In the genomic region with DNA sequence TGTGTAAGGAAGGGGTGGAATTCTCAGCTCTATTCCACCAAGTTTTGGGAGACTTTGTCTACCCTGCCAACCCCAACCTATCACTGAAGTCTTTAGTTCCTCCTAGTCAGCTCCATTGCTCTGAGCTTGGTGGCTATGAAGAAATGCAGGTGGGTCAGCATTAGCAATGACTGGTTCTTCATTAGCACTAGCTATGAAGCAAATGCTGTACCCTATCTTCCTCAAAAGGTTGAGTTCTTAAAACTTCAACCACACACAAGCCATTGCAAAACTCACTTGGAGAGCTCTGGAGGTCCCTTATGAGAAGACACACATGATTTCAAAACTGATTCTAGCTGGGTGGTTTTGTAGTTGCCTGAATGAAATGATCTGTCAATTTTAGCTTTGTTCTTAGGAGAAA, we compare ENCODE assay signal across 15 cellular contexts.
DNase-seq lines count a peak whose midpoint lies in the region; ATAC-seq and TF ChIP-seq lines count a peak whose summit lies in the region.
"Had no signal": no experiment of that assay in that cellular context is flagged by ENCODE, and none has a peak within 500 bp of the region (broad histone marks: within the 10 kb centered on the region; RNA-seq: fewer than 3 reads in every experiment).

No MANE protein-coding gene starts in this region.

- intact Hi-C loops in CD4-positive, alpha-beta T cell (cut with DNase I, micrococcal nuclease): no loop called here

- peak overlapping the region; percentile 26 for H3K4me3 Mint-ChIP-seq in CD4-positive, alpha-beta T cell
- H3K4me3 Mint-ChIP-seq in activated T-helper 17 cell treated with anti-CD3 and anti-CD28 coated beads, Interleukin-2, amount 50 U/mL, for 72 hours: peak overlapping the region; percentile 71
- H3K4me3 Mint-ChIP-seq in mesothelial cell of epicardium (no peak overlapping the region), chondrocyte (ENCODE audit: unreplicated experiment) (no peak overlapping the region)
- H3K4me3 Mint-ChIP-seq: activated naive CD4-positive, alpha-beta T cell treated with anti-CD3 and anti-CD28 coated beads for 36 hours; B cell; nephron had no signal

- H3K27me3 Mint-ChIP-seq in CD4-positive, alpha-beta T cell: no peaks in the 10 kb centered on the region
- H3K27me3 Mint-ChIP-seq in activated T-helper 17 cell treated with anti-CD3 and anti-CD28 coated beads, Interleukin-2, amount 50 U/mL, for 72 hours: no peaks in the 10 kb centered on the region
- H3K27me3 Mint-ChIP-seq in mesothelial cell of epicardium (ENCODE audit: low read depth) (no peaks in the 10 kb centered on the region), chondrocyte (ENCODE audit: low read depth) (no peaks in the 10 kb centered on the region)
- H3K27me3 Mint-ChIP-seq: B cell had no signal

- peak overlapping the region; percentile 75 for H3K27ac Mint-ChIP-seq in CD4-positive, alpha-beta T cell
- H3K27ac Mint-ChIP-seq in activated T-helper 17 cell treated with anti-CD3 and anti-CD28 coated beads, Interleukin-2, amount 50 U/mL, for 72 hours: peak overlapping the region; percentile 71
- peak overlapping the region; percentile 47 for H3K27ac Mint-ChIP-seq in mesothelial cell of epicardium
- H3K27ac Mint-ChIP-seq in chondrocyte (ENCODE audit: unreplicated experiment): no peak overlapping the region
- H3K27ac Mint-ChIP-seq: activated naive CD4-positive, alpha-beta T cell treated with anti-CD3 and anti-CD28 coated beads for 36 hours; B cell; nephron had no signal

- H3K4me1 Mint-ChIP-seq in CD4-positive, alpha-beta T cell (ENCODE audit: low read depth): peaks cover 44% of the 10 kb centered on the region
- H3K4me1 Mint-ChIP-seq in activated T-helper 17 cell treated with anti-CD3 and anti-CD28 coated beads, Interleukin-2, amount 50 U/mL, for 72 hours: peaks cover 16% of the 10 kb centered on the region
- H3K4me1 Mint-ChIP-seq in mesothelial cell of epicardium (peaks cover 53% of the 10 kb centered on the region), chondrocyte (ENCODE audit: low read depth) (peaks cover 42% of the 10 kb centered on the region)
- H3K4me1 Mint-ChIP-seq: nephron had no signal

- CTCF ChIA-PET in CD4-positive, alpha-beta T cell (lab: Charles Lee): no interaction called here

- no peak overlapping the region for H3K27ac ChIP-seq in CD4-positive, alpha-beta T cell (ENCODE audit: low read depth, low read length)

- no peaks in the 10 kb centered on the region for H3K36me3 Mint-ChIP-seq in CD4-positive, alpha-beta T cell (ENCODE audit: low read depth)
- no peaks in the 10 kb centered on the region for H3K36me3 Mint-ChIP-seq in activated T-helper 17 cell treated with anti-CD3 and anti-CD28 coated beads, Interleukin-2, amount 50 U/mL, for 72 hours (ENCODE audit: low read depth)
- H3K36me3 Mint-ChIP-seq in mesothelial cell of epicardium (peaks cover 5% of the 10 kb centered on the region), chondrocyte (ENCODE audit: low read depth) (peaks cover 4% of the 10 kb centered on the region)

- no peak for TF ChIP-seq CTCF in CD4-positive, alpha-beta T cell (IDR thresholded peaks at IDR 0.05)
- no peak for TF ChIP-seq CTCF in mesothelial cell of epicardium (IDR thresholded peaks at IDR 0.05; ENCODE audit: unreplicated experiment)
- no peak for TF ChIP-seq CTCF in chondrocyte (IDR thresholded peaks at IDR 0.05)

- POLR2A ChIA-PET in CD4-positive, alpha-beta T cell (lab: Charles Lee): interaction anchor here (1.1 to 1.2 kb wide), 3 partner anchors 10 to 106 kb away, joined by 3 read pairs; no protein-coding TSS in a partner anchor

- H3K9me3 Mint-ChIP-seq in CD4-positive, alpha-beta T cell: no peaks in the 10 kb centered on the region
- H3K9me3 Mint-ChIP-seq in activated T-helper 17 cell treated with anti-CD3 and anti-CD28 coated beads, Interleukin-2, amount 50 U/mL, for 72 hours: peaks cover 2% of the 10 kb centered on the region
- H3K9me3 Mint-ChIP-seq in mesothelial cell of epicardium (peaks cover 19% of the 10 kb centered on the region), chondrocyte (ENCODE audit: low read depth) (peaks cover 10% of the 10 kb centered on the region)
- H3K9me3 Mint-ChIP-seq: activated naive CD4-positive, alpha-beta T cell treated with anti-CD3 and anti-CD28 coated beads for 36 hours; nephron had no signal

- H3K27me3 ChIP-seq in CD4-positive, alpha-beta T cell (ENCODE audit: control insufficient read depth, insufficient read depth, low read length): no peaks in the 10 kb centered on the region

- DNase-seq in CD4-positive, alpha-beta T cell: no peak
- DNase-seq in mesothelial cell of epicardium (ENCODE audit: low spot score in 2 of 2, unreplicated experiment in 2 of 2) (no peak), chondrocyte (ENCODE audit: low spot score) (no peak), hippocampal formation (lab: John Stamatoyannopoulos, UW) (no peak)
- no peak for DNase-seq in activated CD8-positive, alpha-beta memory T cell treated with anti-CD3 and anti-CD28 coated beads for 24 hours
- DNase-seq: activated naive CD4-positive, alpha-beta T cell treated with anti-CD3 and anti-CD28 coated beads for 36 hours; DMS153; left ventricle myocardium inferior; NCI-H1694 had no signal

- H3K9me3 ChIP-seq in CD4-positive, alpha-beta T cell (ENCODE audit: control insufficient read depth, low read length): no peaks in the 10 kb centered on the region
- H3K9me3 ChIP-seq: left ventricle myocardium inferior had no signal

- no peak for ATAC-seq in CD4-positive, alpha-beta T cell (ENCODE audit: poor library complexity)
- peak; percentile 30 for ATAC-seq in GM18868 (IDR thresholded peaks at IDR 0.05; ENCODE audit: unreplicated experiment)
- ATAC-seq in activated T-helper 17 cell treated with anti-CD3 and anti-CD28 coated beads, Interleukin-2, amount 50 U/mL, for 72 hours (replicated peaks): peak; percentile 64
- ATAC-seq in GM19328 (IDR thresholded peaks at IDR 0.05; ENCODE audit: unreplicated experiment): no peak
- ATAC-seq: K562 had no signal

Comparison
In these comparisons a context has a peak if more than half of its experiments do, and no peak if none do; other contexts are left out.
1. ATAC-seq: peak in GM18868 (single experiment) and activated T-helper 17 cell treated with anti-CD3 and anti-CD28 coated beads, Interleukin-2, amount 50 U/mL, for 72 hours (single experiment); none in CD4-positive, alpha-beta T cell (single experiment) and GM19328 (single experiment).
2. H3K4me3 Mint-ChIP-seq: peak in CD4-positive, alpha-beta T cell (single experiment) and activated T-helper 17 cell treated with anti-CD3 and anti-CD28 coated beads, Interleukin-2, amount 50 U/mL, for 72 hours (single experiment); none in mesothelial cell of epicardium (single experiment) and chondrocyte (single experiment).